In the genomic region with DNA sequence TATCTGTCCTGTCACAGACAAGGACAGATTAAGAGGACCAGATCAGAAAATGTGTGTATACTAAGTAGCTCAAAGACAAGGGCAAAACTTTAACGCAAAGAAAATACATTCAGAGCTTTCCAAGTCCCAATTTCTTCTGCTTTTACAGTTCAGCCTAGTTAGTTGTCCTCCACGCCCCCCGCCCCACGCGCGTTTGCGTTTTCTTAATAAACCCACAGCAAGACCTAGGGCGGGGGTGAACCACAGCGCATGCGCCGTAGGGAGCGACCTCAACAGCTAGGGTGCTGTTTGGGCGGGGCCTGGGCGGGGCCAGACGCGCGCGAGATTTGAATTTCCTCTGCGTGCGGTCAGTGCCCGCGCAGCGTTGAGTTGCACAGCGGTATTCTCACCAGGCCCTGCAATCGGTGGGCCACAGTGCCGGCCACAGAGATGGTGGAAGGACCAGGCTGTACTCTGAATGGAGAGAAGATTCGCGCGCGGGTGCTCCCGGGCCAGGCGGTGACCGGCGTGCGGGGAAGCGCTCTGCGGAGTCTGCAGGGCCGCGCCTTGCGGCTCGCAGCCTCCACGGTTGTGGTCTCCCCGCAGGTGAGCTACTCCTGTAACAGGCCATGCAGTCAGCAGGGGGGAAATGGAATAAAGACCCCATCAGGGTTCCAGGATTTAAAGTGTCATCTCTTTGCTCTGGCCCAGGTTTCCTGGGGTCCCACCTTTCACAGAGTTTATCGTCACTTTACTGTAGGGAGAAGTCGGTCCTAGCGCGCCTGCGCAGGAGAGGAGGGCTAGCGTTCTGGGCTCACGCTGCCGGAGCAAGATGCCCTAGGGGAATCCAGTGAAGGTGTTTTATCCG, we compare ENCODE assay signal across 8 cellular contexts. TPM values are rescaled to one million over a fixed set of nuclear protein-coding genes. Genes with fewer than 3 reads are reported as not detected.
DNase-seq lines count a peak whose midpoint lies in the region; TF ChIP-seq lines count a peak whose summit lies in the region.

A gene with protein sequence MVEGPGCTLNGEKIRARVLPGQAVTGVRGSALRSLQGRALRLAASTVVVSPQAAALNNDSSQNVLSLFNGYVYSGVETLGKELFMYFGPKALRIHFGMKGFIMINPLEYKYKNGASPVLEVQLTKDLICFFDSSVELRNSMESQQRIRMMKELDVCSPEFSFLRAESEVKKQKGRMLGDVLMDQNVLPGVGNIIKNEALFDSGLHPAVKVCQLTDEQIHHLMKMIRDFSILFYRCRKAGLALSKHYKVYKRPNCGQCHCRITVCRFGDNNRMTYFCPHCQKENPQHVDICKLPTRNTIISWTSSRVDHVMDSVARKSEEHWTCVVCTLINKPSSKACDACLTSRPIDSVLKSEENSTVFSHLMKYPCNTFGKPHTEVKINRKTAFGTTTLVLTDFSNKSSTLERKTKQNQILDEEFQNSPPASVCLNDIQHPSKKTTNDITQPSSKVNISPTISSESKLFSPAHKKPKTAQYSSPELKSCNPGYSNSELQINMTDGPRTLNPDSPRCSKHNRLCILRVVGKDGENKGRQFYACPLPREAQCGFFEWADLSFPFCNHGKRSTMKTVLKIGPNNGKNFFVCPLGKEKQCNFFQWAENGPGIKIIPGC (plus strand): TSS at position 350 of the 847 bp plus-strand sequence. CDS start 80 bp downstream, at position 430.

- peak within 1 kb of the TSS; percentile 97 for H3K4me3 Mint-ChIP-seq in HFFc6
- H3K4me3 Mint-ChIP-seq in activated naive CD4-positive, alpha-beta T cell treated with anti-CD3 and anti-CD28 coated beads, Interleukin-2, amount 10 ng/mL, durations not matched to agents 7 days and 5 days, result peak within 1 kb of the TSS; percentile 91

- intact Hi-C loops in head of caudate nucleus (cut with DNase I) (no loop called here), ovary (cut with DNase I) (no loop called here), tibial artery (cut with DNase I; ENCODE audit: low total_unique reads) (no loop called here)

- peak within 1 kb of the TSS; percentile 89 for H3K4me3 ChIP-seq in GM06990 (replicated peaks; ENCODE audit: low read depth, low read length)
- peak within 1 kb of the TSS; percentile 97 for H3K4me3 ChIP-seq in SK-N-MC
- H3K4me3 ChIP-seq in ovary, result peak within 1 kb of the TSS; percentile 43
- peak within 1 kb of the TSS; percentile 53 to 55 for H3K4me3 ChIP-seq in tibial artery

- H3K27ac ChIP-seq in SK-N-MC, result no peak within 1 kb of the TSS
- no peak within 1 kb of the TSS for H3K27ac ChIP-seq in ovary
- peak within 1 kb of the TSS in 1 of 2 donors; percentile 16 for H3K27ac ChIP-seq in tibial artery

- H3K4me1 ChIP-seq in ovary (ENCODE audit: insufficient read depth), result no peaks in the 10 kb centered on the region
- peaks cover 0 to 14% (median 6%) of the 10 kb centered on the region in 4 donors for H3K4me1 ChIP-seq in tibial artery

- peaks cover 61% of the 10 kb centered on the region for H3K4me1 Mint-ChIP-seq in HFFc6 (ENCODE audit: low read depth)
- peaks cover 56% of the 10 kb centered on the region for H3K4me1 Mint-ChIP-seq in activated naive CD4-positive, alpha-beta T cell treated with anti-CD3 and anti-CD28 coated beads, Interleukin-2, amount 10 ng/mL, durations not matched to agents 7 days and 5 days

- no peak for TF ChIP-seq POLR2A in ovary (IDR thresholded peaks at IDR 0.05)

- H3K9me3 Mint-ChIP-seq in HFFc6, result no peaks in the 10 kb centered on the region
- H3K9me3 Mint-ChIP-seq in activated naive CD4-positive, alpha-beta T cell treated with anti-CD3 and anti-CD28 coated beads, Interleukin-2, amount 10 ng/mL, durations not matched to agents 7 days and 5 days, result no peaks in the 10 kb centered on the region

- CTCF ChIA-PET in activated naive CD4-positive, alpha-beta T cell treated with anti-CD3 and anti-CD28 coated beads, Interleukin-2, amount 10 ng/mL, durations not matched to agents 7 days and 5 days (lab: Charles Lee), result interaction anchor here (0.7 to 1.8 kb wide), 5 partner anchors 23 to 59 kb away, joined by 3 to 5 read pairs (median 4); no protein-coding TSS in a partner anchor

- no peak for TF ChIP-seq CTCF in GM06990 (IDR thresholded peaks at IDR 0.05; ENCODE audit: insufficient read depth, low read length, poor library complexity, severe bottlenecking)
- TF ChIP-seq CTCF in HFFc6 (IDR thresholded peaks at IDR 0.05), result no peak
- TF ChIP-seq CTCF in ovary (IDR thresholded peaks at IDR 0.05), result no peak
- no peak for TF ChIP-seq CTCF in tibial artery (IDR thresholded peaks at IDR 0.05)

- WGBS in ovary, 3 donors, result 0% methylated on average over 39 to 52 of the region's 52 CpGs

- TF ChIP-seq EP300 in ovary (IDR thresholded peaks at IDR 0.05), result no peak

- DNase-seq in GM06990 (ENCODE audit: extremely low read depth, insufficient read length) (peak; percentile 92), HFFc6 (peak; percentile 80), NAMALWA (ENCODE audit: low spot score) (peak; percentile 92), SK-N-MC (ENCODE audit: low read depth, low spot score) (peak; percentile 58), head of caudate nucleus (peak; percentile 82 to 96 (median 92)), ovary (peak; percentile 73 to 91 (median 84)), tibial artery (peak; percentile 75 to 91)
- peak; percentile 98 for DNase-seq in activated naive CD4-positive, alpha-beta T cell treated with anti-CD3 and anti-CD28 coated beads, Interleukin-2, amount 10 ng/mL, durations not matched to agents 7 days and 5 days

- H3K36me3 Mint-ChIP-seq in HFFc6 (ENCODE audit: low read depth), result no peaks in the 10 kb centered on the region; the same call in 1 of the 2 replicates
- H3K36me3 Mint-ChIP-seq in activated naive CD4-positive, alpha-beta T cell treated with anti-CD3 and anti-CD28 coated beads, Interleukin-2, amount 10 ng/mL, durations not matched to agents 7 days and 5 days, result peaks cover 25% of the 10 kb centered on the region

- peak within 1 kb of the TSS; percentile 87 for H3K27ac Mint-ChIP-seq in HFFc6
- H3K27ac Mint-ChIP-seq in activated naive CD4-positive, alpha-beta T cell treated with anti-CD3 and anti-CD28 coated beads, Interleukin-2, amount 10 ng/mL, durations not matched to agents 7 days and 5 days, result peak within 1 kb of the TSS; percentile 96

- H3K36me3 ChIP-seq in GM06990 (ENCODE audit: control insufficient read depth, insufficient read depth, low read length) (no peaks in the 10 kb centered on the region), SK-N-MC (ENCODE audit: insufficient read depth, low read length) (no peaks in the 10 kb centered on the region), ovary (no peaks in the 10 kb centered on the region), tibial artery (no peaks in the 10 kb centered on the region)

- no peaks in the 10 kb centered on the region for H3K9me3 ChIP-seq in SK-N-MC (ENCODE audit: low read depth, low read length)
- no peaks in the 10 kb centered on the region for H3K9me3 ChIP-seq in ovary
- H3K9me3 ChIP-seq in tibial artery, result no peaks in the 10 kb centered on the region

- H3K27me3 Mint-ChIP-seq in HFFc6 (ENCODE audit: insufficient read depth), result no peaks in the 10 kb centered on the region
- no peaks in the 10 kb centered on the region for H3K27me3 Mint-ChIP-seq in activated naive CD4-positive, alpha-beta T cell treated with anti-CD3 and anti-CD28 coated beads, Interleukin-2, amount 10 ng/mL, durations not matched to agents 7 days and 5 days

- H3K9ac ChIP-seq in SK-N-MC (ENCODE audit: insufficient read length), result peak within 1 kb of the TSS; percentile 85

- H3K27me3 ChIP-seq in GM06990 (replicated peaks; ENCODE audit: control insufficient read depth, insufficient read depth, low read length) (no peaks in the 10 kb centered on the region), ovary (no peaks in the 10 kb centered on the region), tibial artery (no peaks in the 10 kb centered on the region)

RNA-seq across cellular contexts. Expression of the gene that starts here (rescaled TPM):
- total RNA-seq in HFFc6 (2021; fragmentation: NEBNext Ultra II Directional; extraction: Animal tissue kit (Norgen Biotek cat#: 25700)), result 1 to 10 TPM; 4.1 to 9.5 (median 9.0) TPM
- under 1 TPM in 4 of 7 donors, not detected in 3; 0.12 to 0.27 (median 0.24) TPM for total RNA-seq in ovary
- under 1 TPM; 0.10 to 0.52 TPM for polyA plus RNA-seq in ovary

Comparison
In these comparisons a context has a peak if more than half of its experiments do, and no peak if none do; other contexts are left out.
1. RNA of the gene that starts here (total RNA-seq): 4.1 to 9.5 TPM in HFFc6; 0.12 to 0.27 TPM in ovary; every median in the first group is over 4 times any median in the second.
2. Peak in DNase-seq and H3K4me3 ChIP-seq in ovary; RNA of the gene not detected or under 1 TPM.
3. H3K4me3 ChIP-seq: peak in every context shown above with its lines; median percentile 97 in SK-N-MC; 89 in GM06990; 54 in tibial artery; 43 in ovary.
4. Peak in every context shown above with its lines, with median percentiles within 50 percentile points of each other: DNase-seq.